In genomic region chr5:35220967-35221366, GRCh38 we compare ENCODE assay signal across 9 cellular contexts.
"Had no signal": no experiment of that assay in that cellular context is flagged by ENCODE, and none has a peak within 500 bp of the region (broad histone marks: within the 10 kb centered on the region; RNA-seq: fewer than 3 reads in every experiment).

No MANE protein-coding gene starts in this region.

- H3K27ac ChIP-seq: GM23248, HL-60 had no signal

- ATAC-seq: HCT116, HepG2 had no signal

- H3K4me3 ChIP-seq: GM23248, HAP-1 had no signal

- DNase-seq: GM23248, GOT3, H7, HFFc6, KBM-7 had no signal

- H3K9me3 ChIP-seq: HAP-1 had no signal

- H3K9ac ChIP-seq: GM23248 had no signal

- H3K36me3 ChIP-seq: HAP-1 had no signal

- H3K4me1 ChIP-seq: HAP-1 had no signal

- H2AFZ ChIP-seq: GM23248 had no signal
